Comparison of ENCODE assay signal across 31 cellular contexts in the genomic region with DNA sequence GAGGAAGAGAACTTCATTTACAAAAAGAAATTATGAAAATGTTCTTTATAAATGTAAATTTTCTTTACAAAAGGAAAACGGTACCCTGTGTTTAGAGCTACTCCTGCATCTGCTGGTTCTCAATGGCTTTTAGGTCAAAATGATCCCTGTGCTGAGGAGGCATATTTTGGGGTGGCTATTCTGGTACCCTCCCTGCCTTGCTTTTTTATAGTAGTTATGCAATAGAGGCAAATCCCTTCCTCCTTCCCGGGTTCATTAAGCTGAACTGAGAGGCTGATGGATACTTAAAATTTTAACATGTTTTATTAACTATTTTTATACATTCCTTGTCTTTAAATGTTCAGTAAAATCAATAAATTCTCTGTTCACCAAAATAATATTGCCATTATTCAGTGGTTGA. TPM values are rescaled to one million over a fixed set of nuclear protein-coding genes. Genes with fewer than 3 reads are reported as not detected.
"Had no signal": no experiment of that assay in that cellular context is flagged by ENCODE, and none has a peak within 500 bp of the region (broad histone marks: within the 10 kb centered on the region; RNA-seq: fewer than 3 reads in every experiment).

No MANE protein-coding gene starts in this region.

- H3K27ac ChIP-seq: brain microvascular endothelial cell, coronary artery, esophagus muscularis mucosa, foreskin keratinocyte, gastrocnemius medialis, heart left ventricle, VCaP had no signal

- H3K4me3 ChIP-seq: coronary artery, esophagus muscularis mucosa, gastrocnemius medialis, heart left ventricle had no signal

- H3K9me3 Mint-ChIP-seq: activated B cell treated with CpG ODN at 0.5 μM for 24 hours; activated CD8-positive, alpha-beta T cell treated with anti-CD3 and anti-CD28 coated beads for 36 hours; activated T-cell treated with anti-CD3 and anti-CD28 coated beads, Interleukin-2, amount 50 U/mL, for 4 hours; activated T-helper 17 cell treated with anti-CD3 and anti-CD28 coated beads, Interleukin-2, amount 50 U/mL, for 72 hours; central memory CD8-positive, alpha-beta T cell; dendritic cell treated with granulocyte-macrophage colony-stimulating factor and Interleukin-4, amounts not matched to agents 40 ng/mL and 50 ng/mL, for 4 days; effector memory CD8-positive, alpha-beta T cell had no signal

- H3K4me1 Mint-ChIP-seq: activated B cell treated with CpG ODN at 0.5 μM for 24 hours; activated T-helper 17 cell treated with anti-CD3 and anti-CD28 coated beads, Interleukin-2, amount 50 U/mL, for 72 hours; central memory CD8-positive, alpha-beta T cell had no signal

- DNase-seq: activated B cell treated with CpG ODN at 0.5 μM for 24 hours; activated CD4-positive, alpha-beta T cell treated with anti-CD3 and anti-CD28 coated beads for 48 hours; activated CD4-positive, alpha-beta T cell treated with anti-CD3 and anti-CD28 coated beads, Interleukin-2, amount 50 U/mL, for 1 hour; activated CD4-positive, alpha-beta T cell treated with anti-CD3 and anti-CD28 coated beads, Interleukin-2, amount 50 U/mL, for 48 hours; activated CD8-positive, alpha-beta memory T cell treated with anti-CD3 and anti-CD28 coated beads for 24 hours; activated CD8-positive, alpha-beta T cell treated with anti-CD3 and anti-CD28 coated beads for 36 hours; activated effector memory CD4-positive, alpha-beta T cell treated with Interleukin-2 at 50 U/mL for 16 hours; activated gamma-delta T cell treated with Interleukin-2 at 50 U/mL for 16 hours; activated naive CD4-positive, alpha-beta T cell treated with anti-CD3 and anti-CD28 coated beads, Interleukin-2, amount 50 U/mL, for 16 hours; activated naive CD4-positive, alpha-beta T cell treated with Interleukin-2 at 50 U/mL for 16 hours; activated T-cell treated with anti-CD3 and anti-CD28 coated beads, Interleukin-2, amount 50 U/mL, for 4 hours; amniotic stem cell; anterior cingulate cortex; brain microvascular endothelial cell; effector CD4-positive, alpha-beta T cell; effector memory CD8-positive, alpha-beta T cell; erythroblast; foreskin keratinocyte; gastrocnemius medialis; glutamatergic neuron; heart left ventricle; T-helper 2 cell had no signal

- H3K27me3 Mint-ChIP-seq: activated CD8-positive, alpha-beta T cell treated with anti-CD3 and anti-CD28 coated beads for 36 hours; activated naive CD8-positive, alpha-beta T cell; activated T-helper 17 cell treated with anti-CD3 and anti-CD28 coated beads, Interleukin-2, amount 50 U/mL, for 72 hours; central memory CD8-positive, alpha-beta T cell; dendritic cell treated with granulocyte-macrophage colony-stimulating factor and Interleukin-4, amounts not matched to agents 40 ng/mL and 50 ng/mL, for 4 days; effector memory CD8-positive, alpha-beta T cell had no signal

- H3K9me3 ChIP-seq: esophagus muscularis mucosa, gastrocnemius medialis, heart left ventricle had no signal

- H3K27ac Mint-ChIP-seq: activated B cell treated with CpG ODN at 0.5 μM for 24 hours; activated CD8-positive, alpha-beta T cell treated with anti-CD3 and anti-CD28 coated beads for 36 hours; activated naive CD8-positive, alpha-beta T cell; activated T-helper 17 cell treated with anti-CD3 and anti-CD28 coated beads, Interleukin-2, amount 50 U/mL, for 72 hours; dendritic cell treated with granulocyte-macrophage colony-stimulating factor and Interleukin-4, amounts not matched to agents 40 ng/mL and 50 ng/mL, for 4 days; effector memory CD8-positive, alpha-beta T cell had no signal

- H3K27me3 ChIP-seq: brain microvascular endothelial cell, esophagus muscularis mucosa, foreskin keratinocyte, gastrocnemius medialis, heart left ventricle had no signal

- H3K4me1 ChIP-seq: esophagus muscularis mucosa, foreskin keratinocyte, gastrocnemius medialis had no signal

- H3K4me3 Mint-ChIP-seq: activated B cell treated with CpG ODN at 0.5 μM for 24 hours; activated CD8-positive, alpha-beta T cell treated with anti-CD3 and anti-CD28 coated beads for 36 hours; activated naive CD8-positive, alpha-beta T cell; activated T-cell treated with anti-CD3 and anti-CD28 coated beads, Interleukin-2, amount 50 U/mL, for 4 hours; activated T-helper 17 cell treated with anti-CD3 and anti-CD28 coated beads, Interleukin-2, amount 50 U/mL, for 72 hours; central memory CD8-positive, alpha-beta T cell; dendritic cell treated with granulocyte-macrophage colony-stimulating factor and Interleukin-4, amounts not matched to agents 40 ng/mL and 50 ng/mL, for 4 days; effector memory CD8-positive, alpha-beta T cell had no signal

- H3K36me3 ChIP-seq: brain microvascular endothelial cell, esophagus muscularis mucosa, gastrocnemius medialis, heart left ventricle had no signal

RNA-seq across cellular contexts. Expression of a gene that starts 38.9 kb away (rescaled TPM):
- total RNA-seq: astrocyte, bronchial epithelial cell had no signal
